In the genomic region with DNA sequence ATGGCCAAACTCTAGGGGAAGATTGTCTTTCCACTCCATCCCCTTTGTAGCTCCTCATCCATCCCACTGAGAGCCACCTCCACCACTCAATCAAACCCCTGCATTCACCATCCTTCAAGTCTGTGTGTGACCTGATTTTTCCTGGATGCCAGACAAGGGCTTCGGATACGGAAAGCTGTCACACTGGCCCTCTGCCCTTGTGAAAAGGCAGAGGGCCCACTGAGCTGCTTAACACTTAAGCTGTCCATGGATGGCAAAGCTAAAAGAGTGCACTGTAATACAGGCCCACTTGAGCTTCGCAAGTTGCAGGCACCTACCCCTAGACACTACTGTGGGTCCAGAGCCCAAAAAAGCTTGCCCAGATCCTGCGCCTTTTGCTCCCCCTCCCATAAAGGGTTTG, we compare ENCODE assay signal across 29 cellular contexts.
"Had no signal": no experiment of that assay in that cellular context is flagged by ENCODE, and none has a peak within 500 bp of the region (broad histone marks: within the 10 kb centered on the region; RNA-seq: fewer than 3 reads in every experiment).

No MANE protein-coding gene starts in this region.

- H3K4me1 ChIP-seq: SJSA1 had no signal

- ATAC-seq: activated naive CD4-positive, alpha-beta T cell treated with anti-CD3 and anti-CD28 coated beads, Interleukin-2, amount 50 U/mL, for 72 hours; activated T-cell treated with anti-CD3 and anti-CD28 coated beads, Interleukin-2, amount 50 U/mL, for 4 hours; Panc1 had no signal

- FAIRE-seq: bronchial epithelial cell, TTC549 had no signal

- H3K4me3 ChIP-seq: adrenal gland, SJSA1 had no signal

- H3K9me3 ChIP-seq: adrenal gland, SJSA1 had no signal

- H3K36me3 ChIP-seq: adrenal gland, SJSA1 had no signal

- H3K27me3 ChIP-seq: adrenal gland, SJSA1 had no signal

- H3K9ac ChIP-seq: KMS-11, SK-N-SH had no signal

- DNase-seq: activated B cell treated with CpG ODN at 0.5 μM for 24 hours; activated CD4-positive, alpha-beta memory T cell treated with anti-CD3 and anti-CD28 coated beads for 36 hours; activated CD4-positive, alpha-beta T cell treated with anti-CD3 and anti-CD28 coated beads for 4 hours; activated CD4-positive, alpha-beta T cell treated with anti-CD3 and anti-CD28 coated beads, Interleukin-2, amount 50 U/mL, for 1 hour; activated CD4-positive, CD25-positive, alpha-beta regulatory T cell treated with anti-CD3 and anti-CD28 coated beads, Interleukin-2, amount 50 U/mL, for 72 hours; activated CD8-positive, alpha-beta memory T cell treated with anti-CD3 and anti-CD28 coated beads, Interleukin-2, amount 50 U/mL, for 4 hours; activated gamma-delta T cell treated with Interleukin-2 at 50 U/mL for 16 hours; activated naive CD4-positive, alpha-beta T cell treated with anti-CD3 and anti-CD28 coated beads for 36 hours; activated T-cell treated with anti-CD3 and anti-CD28 coated beads for 4 hours; activated T-cell treated with anti-CD3 and anti-CD28 coated beads, Interleukin-2, amount 50 U/mL, for 4 hours; adrenal gland; anterior cingulate cortex; central memory CD4-positive, alpha-beta T cell; MM.1S; MV-4-11; NCI-H1092; NCI-H1436 treated with DMSO at 0.1 percent for 48 hours; NCI-H1694 treated with DMSO at 0.1 percent for 48 hours; NCI-H2029; NCI-H345; NCI-H524 treated with DMSO at 0.1 percent for 48 hours; SHP77 treated with DMSO at 0.1 percent for 48 hours; SK-N-SH had no signal

- H3K27ac ChIP-seq: adrenal gland, KMS-11, SJSA1 had no signal

- H3K4me2 ChIP-seq: KMS-11, SK-N-SH had no signal
